ENCODE assay signal across 8 cellular contexts in the genomic region with DNA sequence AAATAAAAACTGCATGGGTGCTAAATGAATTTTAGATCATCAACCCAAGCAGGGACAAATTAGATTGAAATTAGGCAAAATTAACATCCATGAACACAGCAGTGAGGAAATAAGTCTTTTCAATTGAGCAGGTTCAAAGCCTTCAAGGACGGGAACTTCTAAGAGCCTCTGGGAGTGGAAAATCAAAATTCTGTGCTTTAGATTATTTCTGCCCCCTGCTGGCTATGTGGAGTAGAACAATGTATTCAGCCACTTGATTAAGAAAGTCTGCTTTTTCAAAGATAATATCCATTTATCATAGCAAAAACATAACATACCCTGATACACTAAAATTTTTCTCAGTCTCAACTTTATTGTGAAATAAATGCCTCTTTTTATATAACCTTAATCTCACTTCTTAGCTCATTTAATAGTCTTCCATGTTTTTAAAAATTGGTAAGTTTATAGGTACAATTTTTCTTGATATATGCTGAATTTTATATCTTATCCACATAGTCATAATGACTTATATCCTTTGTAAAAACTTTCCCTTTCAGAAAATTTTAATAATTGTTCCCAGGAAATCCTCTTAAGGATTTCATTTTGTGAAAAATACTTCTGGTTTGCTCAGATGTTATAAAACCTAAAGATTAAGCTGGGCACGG. TPM values are rescaled to one million over a fixed set of nuclear protein-coding genes. Genes with fewer than 3 reads are reported as not detected.
DNase-seq lines count a peak whose midpoint lies in the region; ATAC-seq and TF ChIP-seq lines count a peak whose summit lies in the region.

No MANE protein-coding gene starts in this region.

- H3K4me1 ChIP-seq in HCT116 (ENCODE audit: control insufficient read depth in 1 of 2, insufficient read depth in 2 of 2, low read length in 2 of 2) = no peaks in the 10 kb centered on the region
- peaks cover 0 to 6% (median 0%) of the 10 kb centered on the region in 3 donors for H3K4me1 ChIP-seq in esophagus squamous epithelium
- no peaks in the 10 kb centered on the region for H3K4me1 ChIP-seq in uterus

- no TSS peak for BruUV-seq in HCT116 (replicated peaks; lab: Mats Ljungman, UMichigan)

- ATAC-seq in CD4-positive, alpha-beta T cell (ENCODE audit: poor library complexity) = peak; percentile 67
- ATAC-seq in HCT116 = peak; percentile 80

- POLR2A ChIA-PET in CD4-positive, alpha-beta T cell (lab: Charles Lee) = interaction anchor here (0.6 kb wide), 3 partner anchors 294 to 926 kb away, joined by 3 to 4 read pairs (median 3); no protein-coding TSS in a partner anchor
- POLR2A ChIA-PET in HCT116 (lab: Charles Lee) = interaction anchor here (0.6 to 0.7 kb wide), 2 partner anchors 52 to 326 kb away, joined by 3 read pairs; no protein-coding TSS in a partner anchor

- no peak overlapping the region for H3K4me3 Mint-ChIP-seq in CD4-positive, alpha-beta T cell
- H3K4me3 Mint-ChIP-seq in activated CD4-positive, alpha-beta T cell treated with anti-CD3 and anti-CD28 coated beads, Interleukin-2, amount 10 ng/mL, durations not matched to agents 24 days and 14 days = no peak overlapping the region
- no peak overlapping the region for H3K4me3 Mint-ChIP-seq in nephron progenitor cell

- 42 to 49% methylated on average over 2 of the region's 2 CpGs for WGBS in esophagus squamous epithelium, 2 donors

- CTCF ChIA-PET in CD4-positive, alpha-beta T cell (lab: Charles Lee) = interaction anchor here (1.0 to 1.4 kb wide), 4 partner anchors 300 to 357 kb away, joined by 3 to 10 read pairs (median 3); no protein-coding TSS in a partner anchor
- CTCF ChIA-PET in HCT116 (lab: Charles Lee) = interaction anchor here (0.9 to 1.4 kb wide), 2 partner anchors 311 to 314 kb away, joined by 3 to 15 read pairs; a partner anchor contains a TSS

- peak; percentile 85 for TF ChIP-seq RAD21 in HCT116 (IDR thresholded peaks at IDR 0.05; ENCODE audit: low read depth)

- peaks cover 6% of the 10 kb centered on the region for H3K4me1 Mint-ChIP-seq in CD4-positive, alpha-beta T cell (ENCODE audit: low read depth)
- H3K4me1 Mint-ChIP-seq in activated CD4-positive, alpha-beta T cell treated with anti-CD3 and anti-CD28 coated beads, Interleukin-2, amount 10 ng/mL, durations not matched to agents 24 days and 14 days = peaks cover 4% of the 10 kb centered on the region
- H3K4me1 Mint-ChIP-seq in nephron progenitor cell = peaks cover 7% of the 10 kb centered on the region

- H3K4me2 ChIP-seq in HCT116 (ENCODE audit: low read length) = no peak overlapping the region

- no peaks in the 10 kb centered on the region for H3K9me3 ChIP-seq in CD4-positive, alpha-beta T cell (ENCODE audit: control insufficient read depth, low read length)
- H3K9me3 ChIP-seq in HCT116 (ENCODE audit: control insufficient read depth in 1 of 2, insufficient read depth in 1 of 2, low read depth in 1 of 2, low read length in 2 of 2) (no peaks in the 10 kb centered on the region), esophagus squamous epithelium (no peaks in the 10 kb centered on the region), uterus (no peaks in the 10 kb centered on the region)

- RAD21 ChIA-PET in HCT116 (lab: Charles Lee; ENCODE audit: low non-redundant PET in 1 of 2, low total read pairs in 2 of 2, uncharacterized antibody in 2 of 2, unreplicated experiment in 2 of 2) = no interaction called here

- intact Hi-C loops in CD4-positive, alpha-beta T cell (cut with DNase I, micrococcal nuclease) = loop anchor here (1.0 to 5.0 kb wide), 5 partner anchors 197 to 329 kb away; no protein-coding TSS in a partner anchor
- intact Hi-C loops in HCT116 (cut with micrococcal nuclease) = loop anchor here (1.0 kb wide), 2 partner anchors 302 to 315 kb away; no protein-coding TSS in a partner anchor
- intact Hi-C loops in activated CD4-positive, alpha-beta T cell treated with anti-CD3 and anti-CD28 coated beads, Interleukin-2, amount 10 ng/mL, durations not matched to agents 24 days and 14 days (cut with micrococcal nuclease) = loop anchor here (1.0 to 2.0 kb wide), 2 partner anchors 215 to 315 kb away; no protein-coding TSS in a partner anchor
- intact Hi-C loops in esophagus squamous epithelium (cut with DNase I) = loop anchor here (5.0 kb wide), 1 partner anchor 312 kb away; a partner anchor contains a TSS
- intact Hi-C loops in uterus (cut with DNase I; ENCODE audit: low total_unique reads) = loop anchor here (5.0 kb wide), 1 partner anchor 312 kb away; a partner anchor contains a TSS

- H3K36me3 Mint-ChIP-seq in CD4-positive, alpha-beta T cell (ENCODE audit: low read depth) = peaks cover 71% of the 10 kb centered on the region
- H3K36me3 Mint-ChIP-seq in activated CD4-positive, alpha-beta T cell treated with anti-CD3 and anti-CD28 coated beads, Interleukin-2, amount 10 ng/mL, durations not matched to agents 24 days and 14 days (ENCODE audit: low read depth) = peaks cover 10% of the 10 kb centered on the region
- peaks cover 26% of the 10 kb centered on the region for H3K36me3 Mint-ChIP-seq in nephron progenitor cell (ENCODE audit: low read depth)

- H3K9me3 Mint-ChIP-seq in CD4-positive, alpha-beta T cell = no peaks in the 10 kb centered on the region
- no peaks in the 10 kb centered on the region for H3K9me3 Mint-ChIP-seq in activated CD4-positive, alpha-beta T cell treated with anti-CD3 and anti-CD28 coated beads, Interleukin-2, amount 10 ng/mL, durations not matched to agents 24 days and 14 days
- H3K9me3 Mint-ChIP-seq in nephron progenitor cell = peaks cover 7% of the 10 kb centered on the region

- H4K20me1 ChIP-seq in HCT116 (ENCODE audit: insufficient read depth) = no peaks in the 10 kb centered on the region

- H3K79me2 ChIP-seq in HCT116 (ENCODE audit: insufficient read depth, low read length) = no peaks in the 10 kb centered on the region

- no peak overlapping the region for H3K9ac ChIP-seq in HCT116 (ENCODE audit: low read length)

- TF ChIP-seq POLR2A in HCT116 (IDR thresholded peaks at IDR 0.05; ENCODE audit: borderline replicate concordance, extremely low read depth, insufficient read depth, insufficient read length) (no peak), esophagus squamous epithelium (IDR thresholded peaks at IDR 0.05) (no peak), uterus (IDR thresholded peaks at IDR 0.05) (no peak)

- no peaks in the 10 kb centered on the region for H3K27me3 ChIP-seq in CD4-positive, alpha-beta T cell (ENCODE audit: control insufficient read depth, insufficient read depth, low read length)
- no peaks in the 10 kb centered on the region for H3K27me3 ChIP-seq in HCT116 (ENCODE audit: insufficient read depth, low read length)
- H3K27me3 ChIP-seq in esophagus squamous epithelium = no peaks in the 10 kb centered on the region
- H3K27me3 ChIP-seq in uterus = no peaks in the 10 kb centered on the region

- DNase-seq in CD4-positive, alpha-beta T cell = peak in 6 of 10 experiments; percentile 10 to 35 (median 24)
- DNase-seq in HCT116 (ENCODE audit: low read depth, low spot score) (peak; percentile 57), NCI-H510A treated with DMSO at 0.1 percent for 48 hours (lab: John Stamatoyannopoulos, UW) (peak; percentile 82), esophagus squamous epithelium (lab: John Stamatoyannopoulos, UW) (no peak), nephron progenitor cell (peak; percentile 46), uterus (peak; percentile 18 to 54), UCSD-AML1 (lab: John Stamatoyannopoulos, UW; ENCODE audit: unreplicated experiment) (no peak)
- peak; percentile 87 for DNase-seq in activated CD4-positive, alpha-beta T cell treated with anti-CD3 and anti-CD28 coated beads, Interleukin-2, amount 10 ng/mL, durations not matched to agents 24 days and 14 days

- no peak overlapping the region for H3K27ac Mint-ChIP-seq in CD4-positive, alpha-beta T cell
- H3K27ac Mint-ChIP-seq in activated CD4-positive, alpha-beta T cell treated with anti-CD3 and anti-CD28 coated beads, Interleukin-2, amount 10 ng/mL, durations not matched to agents 24 days and 14 days = no peak overlapping the region
- no peak overlapping the region for H3K27ac Mint-ChIP-seq in nephron progenitor cell

- H3K27ac ChIP-seq in CD4-positive, alpha-beta T cell (ENCODE audit: low read depth, low read length) = no peak overlapping the region
- H3K27ac ChIP-seq in HCT116 (ENCODE audit: low read depth, low read length) (no peak overlapping the region), esophagus squamous epithelium (no peak overlapping the region), uterus (no peak overlapping the region)

- no peaks in the 10 kb centered on the region for H3K9me2 ChIP-seq in HCT116 (ENCODE audit: insufficient read depth)

- H3K4me3 ChIP-seq in HCT116 (replicated peaks in 1 of 2; ENCODE audit: low read depth in 1 of 2, low read length in 2 of 2) (no peak overlapping the region), esophagus squamous epithelium (no peak overlapping the region), uterus (no peak overlapping the region)

- peak; percentile 84 for TF ChIP-seq CTCF in CD4-positive, alpha-beta T cell (IDR thresholded peaks at IDR 0.05)
- TF ChIP-seq CTCF in HCT116 (IDR thresholded peaks at IDR 0.05 in 2 of 3, conservative IDR thresholded peaks at IDR 0.05 in 1 of 3; ENCODE audit: borderline replicate concordance in 1 of 3, insufficient read depth in 1 of 3, low read depth in 2 of 3, low read length in 2 of 3) (peak; percentile 76 to 96 (median 92)), esophagus squamous epithelium (IDR thresholded peaks at IDR 0.05) (peak; percentile 60 to 91 (median 80)), nephron progenitor cell (IDR thresholded peaks at IDR 0.05) (peak; percentile 81), uterus (IDR thresholded peaks at IDR 0.05) (peak; percentile 63 to 83 (median 78))

- no peaks in the 10 kb centered on the region for H3K27me3 Mint-ChIP-seq in CD4-positive, alpha-beta T cell
- no peaks in the 10 kb centered on the region for H3K27me3 Mint-ChIP-seq in activated CD4-positive, alpha-beta T cell treated with anti-CD3 and anti-CD28 coated beads, Interleukin-2, amount 10 ng/mL, durations not matched to agents 24 days and 14 days
- peaks cover 8% of the 10 kb centered on the region for H3K27me3 Mint-ChIP-seq in nephron progenitor cell (ENCODE audit: low read depth, poor library complexity)

- H2AFZ ChIP-seq in HCT116 (ENCODE audit: low read depth, low read length, poor library complexity, severe bottlenecking) = no peak overlapping the region

- H3K36me3 ChIP-seq in HCT116 (ENCODE audit: control insufficient read depth in 1 of 2, insufficient read depth in 2 of 2, low read length in 2 of 2) (no peaks in the 10 kb centered on the region; a peak in 1 of 4 replicates), esophagus squamous epithelium (peaks cover 0 to 23% (median 0%) of the 10 kb centered on the region in 3 donors), uterus (no peaks in the 10 kb centered on the region)

TF ChIP-seq in HCT116, 20 proteins besides CTCF, POLR2A, EP300 and RAD21 (continues in another document):
- TF ChIP-seq, protein P1, sequence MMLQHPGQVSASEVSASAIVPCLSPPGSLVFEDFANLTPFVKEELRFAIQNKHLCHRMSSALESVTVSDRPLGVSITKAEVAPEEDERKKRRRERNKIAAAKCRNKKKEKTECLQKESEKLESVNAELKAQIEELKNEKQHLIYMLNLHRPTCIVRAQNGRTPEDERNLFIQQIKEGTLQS (IDR thresholded peaks at IDR 0.05) = no peak

RNA-seq across cellular contexts. Expression of a gene that starts 28.1 kb away (rescaled TPM):
- 10 to 100 TPM; 89.1 to 91.2 TPM for total RNA-seq in CD4-positive, alpha-beta T cell
- total RNA-seq in HCT116 (2021; ENCODE audit: unreplicated experiment) = 118 TPM
- polyA plus RNA-seq in HCT116 (2012) = 30.2 and 46.9 TPM in 2 replicates
- total RNA-seq in activated CD4-positive, alpha-beta T cell treated with anti-CD3 and anti-CD28 coated beads, Interleukin-2, amount 10 ng/mL, durations not matched to agents 24 days and 14 days = 110 and 118 TPM in 2 replicates
- total RNA-seq in esophagus squamous epithelium = 10 to 100 TPM; 22.6 to 40.6 (median 35.1) TPM
- 10 to 100 TPM; 31.8 to 68.7 (median 43.4) TPM for total RNA-seq in uterus

Comparison
In these comparisons a context has a peak if more than half of its experiments do, and no peak if none do; other contexts are left out.
1. DNase-seq: peak in CD4-positive, alpha-beta T cell (6 of 10), HCT116 (single experiment), NCI-H510A treated with DMSO at 0.1 percent for 48 hours (single experiment), activated CD4-positive, alpha-beta T cell treated with anti-CD3 and anti-CD28 coated beads, Interleukin-2, amount 10 ng/mL, durations not matched to agents 24 days and 14 days (single experiment), nephron progenitor cell (single experiment) and uterus (2 of 2); none in esophagus squamous epithelium (single experiment) and UCSD-AML1 (single experiment).
2. Peak in every context shown above with its lines, with median percentiles within 50 percentile points of each other: CTCF ChIP-seq.